8 cellular contexts compared by ENCODE assay signal in genomic region chr13:74132768-74133656, GRCh38. TPM values are rescaled to one million over a fixed set of nuclear protein-coding genes. Genes with fewer than 3 reads are reported as not detected.
DNase-seq lines count a peak whose midpoint lies in the region; ATAC-seq and TF ChIP-seq lines count a peak whose summit lies in the region.

No MANE protein-coding gene starts in this region.

- ATAC-seq in DND-41 (ENCODE audit: insufficient read depth, low read depth) = no peak
- no peak for ATAC-seq in esophagus mucosa
- ATAC-seq in GM19324 (IDR thresholded peaks at IDR 0.05; ENCODE audit: low FRiP score, unreplicated experiment) = no peak

- TF ChIP-seq CTCF in DND-41 (IDR thresholded peaks at IDR 0.05; ENCODE audit: borderline replicate concordance, extremely low read depth, low read length, poor library complexity, severe bottlenecking) = no peak
- no peak for TF ChIP-seq CTCF in fibroblast of mammary gland (conservative IDR thresholded peaks at IDR 0.05; ENCODE audit: control insufficient read depth, insufficient read depth, low read depth, low read length)
- TF ChIP-seq CTCF in neural crest cell (conservative IDR thresholded peaks at IDR 0.05) = no peak

- peaks cover 59% of the 10 kb centered on the region for H3K79me2 ChIP-seq in DND-41 (ENCODE audit: insufficient read depth, low read length)

- H3K27ac ChIP-seq in DND-41 (ENCODE audit: low read length) (peak overlapping the region; percentile 90), urinary bladder (ENCODE audit: low read depth) (peak overlapping the region; percentile 0)

- peak overlapping the region; percentile 81 for H3K4me2 ChIP-seq in DND-41 (ENCODE audit: insufficient read depth, low read length)

- H3K4me1 ChIP-seq in DND-41 (ENCODE audit: insufficient read depth, low read length) = peaks cover 52% of the 10 kb centered on the region
- H3K4me1 ChIP-seq in urinary bladder (ENCODE audit: insufficient read depth) = no peaks in the 10 kb centered on the region

- peaks cover 2% of the 10 kb centered on the region for H3K36me3 Mint-ChIP-seq in activated T-helper 1 cell treated with anti-CD3 and anti-CD28 coated beads, Interleukin-12 subunit alpha, Interleukin-12 subunit beta, Interleukin-2, Interleukin-4 antibody, amounts not matched to agents 30 ng/mL and 10 ng/mL and 1 ng/mL, durations not matched to agents 14 hours and 24 hours and 36 hours (ENCODE audit: low read depth)
- H3K36me3 Mint-ChIP-seq in neural crest cell (ENCODE audit: low read depth) = no peaks in the 10 kb centered on the region

- no peaks in the 10 kb centered on the region for H3K9me3 ChIP-seq in DND-41 (ENCODE audit: insufficient read depth, low read length, severe bottlenecking)

- intact Hi-C loops in activated T-helper 1 cell treated with anti-CD3 and anti-CD28 coated beads, Interleukin-12 subunit alpha, Interleukin-12 subunit beta, Interleukin-2, Interleukin-4 antibody, amounts not matched to agents 30 ng/mL and 10 ng/mL and 1 ng/mL, durations not matched to agents 14 hours and 24 hours and 36 hours (cut with micrococcal nuclease) = loop anchor here (1.0 to 10.0 kb wide), 11 partner anchors 42 to 1402 kb away; partner anchors contain the start of genes COMMD6, KLF5 and TBC1D4

- H4K20me1 ChIP-seq in DND-41 (ENCODE audit: insufficient read depth, low read length) = peaks cover 34% of the 10 kb centered on the region

- H3K36me3 ChIP-seq in DND-41 (ENCODE audit: insufficient read depth, low read length) (no peaks in the 10 kb centered on the region; the same call in 1 of the 2 replicates), urinary bladder (ENCODE audit: insufficient read depth) (no peaks in the 10 kb centered on the region)

- DNase-seq in DND-41 (peak; percentile 49), NCI-H526 treated with DMSO at 0.1 percent for 48 hours (lab: John Stamatoyannopoulos, UW) (peak; percentile 76), fibroblast of mammary gland (ENCODE audit: low read depth) (no peak), neural crest cell (ENCODE audit: low read depth, low spot score) (peak; percentile 20)
- DNase-seq in activated T-helper 1 cell treated with anti-CD3 and anti-CD28 coated beads, Interleukin-12 subunit alpha, Interleukin-12 subunit beta, Interleukin-2, Interleukin-4 antibody, amounts not matched to agents 30 ng/mL and 10 ng/mL and 1 ng/mL, durations not matched to agents 14 hours and 24 hours and 36 hours (ENCODE audit: low spot score) = no peak

- H3K27me3 Mint-ChIP-seq in activated T-helper 1 cell treated with anti-CD3 and anti-CD28 coated beads, Interleukin-12 subunit alpha, Interleukin-12 subunit beta, Interleukin-2, Interleukin-4 antibody, amounts not matched to agents 30 ng/mL and 10 ng/mL and 1 ng/mL, durations not matched to agents 14 hours and 24 hours and 36 hours (ENCODE audit: insufficient read depth) = no peaks in the 10 kb centered on the region
- H3K27me3 Mint-ChIP-seq in neural crest cell (ENCODE audit: low read depth) = no peaks in the 10 kb centered on the region

- WGBS in urinary bladder = 2% methylated on average over 34 of the region's 34 CpGs

- H3K4me3 ChIP-seq in DND-41 (ENCODE audit: low read depth in 1 of 2, low read length in 2 of 2) (peak overlapping the region; percentile 85 to 87; a peak in 3 of 4 replicates), fibroblast of mammary gland (ENCODE audit: control insufficient read depth, low read depth, low read length) (peak overlapping the region; percentile 88), urinary bladder (ENCODE audit: low read depth, low read length) (peak overlapping the region; percentile 81)

- H3K27ac Mint-ChIP-seq in activated T-helper 1 cell treated with anti-CD3 and anti-CD28 coated beads, Interleukin-12 subunit alpha, Interleukin-12 subunit beta, Interleukin-2, Interleukin-4 antibody, amounts not matched to agents 30 ng/mL and 10 ng/mL and 1 ng/mL, durations not matched to agents 14 hours and 24 hours and 36 hours = peak overlapping the region; percentile 99
- peak overlapping the region; percentile 100 for H3K27ac Mint-ChIP-seq in neural crest cell (ENCODE audit: unreplicated experiment)

- H3K4me3 Mint-ChIP-seq in activated T-helper 1 cell treated with anti-CD3 and anti-CD28 coated beads, Interleukin-12 subunit alpha, Interleukin-12 subunit beta, Interleukin-2, Interleukin-4 antibody, amounts not matched to agents 30 ng/mL and 10 ng/mL and 1 ng/mL, durations not matched to agents 14 hours and 24 hours and 36 hours = peak overlapping the region; percentile 95
- peak overlapping the region; percentile 100 for H3K4me3 Mint-ChIP-seq in neural crest cell

- peaks cover 56% of the 10 kb centered on the region for H3K4me1 Mint-ChIP-seq in activated T-helper 1 cell treated with anti-CD3 and anti-CD28 coated beads, Interleukin-12 subunit alpha, Interleukin-12 subunit beta, Interleukin-2, Interleukin-4 antibody, amounts not matched to agents 30 ng/mL and 10 ng/mL and 1 ng/mL, durations not matched to agents 14 hours and 24 hours and 36 hours (ENCODE audit: low read depth)
- H3K4me1 Mint-ChIP-seq in neural crest cell = peaks cover 35% of the 10 kb centered on the region

- H3K27me3 ChIP-seq in DND-41 (ENCODE audit: insufficient read depth, low read length, poor library complexity) = no peaks in the 10 kb centered on the region

- no peaks in the 10 kb centered on the region for H3K9me3 Mint-ChIP-seq in activated T-helper 1 cell treated with anti-CD3 and anti-CD28 coated beads, Interleukin-12 subunit alpha, Interleukin-12 subunit beta, Interleukin-2, Interleukin-4 antibody, amounts not matched to agents 30 ng/mL and 10 ng/mL and 1 ng/mL, durations not matched to agents 14 hours and 24 hours and 36 hours
- no peaks in the 10 kb centered on the region for H3K9me3 Mint-ChIP-seq in neural crest cell

- H2AFZ ChIP-seq in DND-41 (ENCODE audit: low read depth, low read length) = peak overlapping the region; percentile 63

- H3K9ac ChIP-seq in DND-41 (ENCODE audit: low read depth, low read length) = peak overlapping the region; percentile 74

RNA-seq across cellular contexts. Expression of gene KLF12, which starts 1.2 kb away (rescaled TPM):
- total RNA-seq in activated T-helper 1 cell treated with anti-CD3 and anti-CD28 coated beads, Interleukin-12 subunit alpha, Interleukin-12 subunit beta, Interleukin-2, Interleukin-4 antibody, amounts not matched to agents 30 ng/mL and 10 ng/mL and 1 ng/mL, durations not matched to agents 14 hours and 24 hours and 36 hours = 18.6 and 19.9 TPM in 2 replicates
- 28.6 and 29.9 TPM in 2 replicates for total RNA-seq in neural crest cell
- 51.9 TPM for total RNA-seq in urinary bladder
- 4.6 TPM for polyA plus RNA-seq in urinary bladder
- total RNA-seq in esophagus mucosa = 0.88 TPM

Comparison
In these comparisons a context has a peak if more than half of its experiments do, and no peak if none do; other contexts are left out.
1. DNase-seq: peak in DND-41 (single experiment), NCI-H526 treated with DMSO at 0.1 percent for 48 hours (single experiment) and neural crest cell (single experiment); none in activated T-helper 1 cell treated with anti-CD3 and anti-CD28 coated beads, Interleukin-12 subunit alpha, Interleukin-12 subunit beta, Interleukin-2, Interleukin-4 antibody, amounts not matched to agents 30 ng/mL and 10 ng/mL and 1 ng/mL, durations not matched to agents 14 hours and 24 hours and 36 hours (single experiment) and fibroblast of mammary gland (single experiment).
2. RNA of gene KLF12, which starts 1.2 kb away (total RNA-seq): 51.9 TPM in urinary bladder (single experiment), 28.6 to 29.9 TPM in neural crest cell and 18.6 to 19.9 TPM in activated T-helper 1 cell treated with anti-CD3 and anti-CD28 coated beads, Interleukin-12 subunit alpha, Interleukin-12 subunit beta, Interleukin-2, Interleukin-4 antibody, amounts not matched to agents 30 ng/mL and 10 ng/mL and 1 ng/mL, durations not matched to agents 14 hours and 24 hours and 36 hours; 0.88 TPM in esophagus mucosa (single experiment); every median in the first group is over 10 times any median in the second.
3. Peak in every context shown above with its lines, with median percentiles within 50 percentile points of each other: H3K4me3 ChIP-seq.